16 cellular contexts compared by ENCODE assay signal in the genomic region with DNA sequence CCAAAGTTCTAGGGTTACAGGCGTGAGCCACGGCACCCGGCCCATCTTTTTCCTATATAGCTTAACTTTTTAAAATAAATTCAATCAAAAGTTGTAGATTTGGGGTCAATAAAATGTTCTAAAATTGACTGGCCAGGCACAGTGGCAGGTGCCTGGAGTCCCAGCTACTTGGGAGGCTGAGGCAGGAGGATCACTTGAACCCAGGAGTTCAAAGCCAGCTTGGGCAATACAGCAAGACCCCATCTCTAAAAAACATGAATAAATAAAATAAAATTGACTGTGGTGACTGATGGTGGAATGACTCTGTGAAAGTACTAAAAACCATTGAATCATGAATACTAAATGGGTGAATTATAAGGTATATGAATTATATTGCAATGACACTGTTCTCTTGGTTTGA.
"Had no signal": no experiment of that assay in that cellular context is flagged by ENCODE, and none has a peak within 500 bp of the region (broad histone marks: within the 10 kb centered on the region; RNA-seq: fewer than 3 reads in every experiment).

No MANE protein-coding gene starts in this region.

- H3K27me3 ChIP-seq: cardiac muscle cell, colonic mucosa, stomach had no signal

- H3K4me3 ChIP-seq: cardiac muscle cell, colonic mucosa, lung had no signal

- H3K9me3 Mint-ChIP-seq: naive B cell, type B pancreatic cell had no signal

- H3K27ac ChIP-seq: WERI-Rb-1 had no signal

- H3K27me3 Mint-ChIP-seq: naive B cell, type B pancreatic cell had no signal

- DNase-seq: activated CD4-positive, alpha-beta T cell treated with anti-CD3 and anti-CD28 coated beads for 48 hours; activated CD8-positive, alpha-beta memory T cell treated with anti-CD3 and anti-CD28 coated beads for 24 hours; activated effector memory CD4-positive, alpha-beta T cell treated with Interleukin-2 at 50 U/mL for 16 hours; activated T-cell treated with anti-CD3 and anti-CD28 coated beads for 4 hours; colonic mucosa; effector CD8-positive, alpha-beta T cell; hippocampal formation; naive B cell; SK-N-SH; stimulated activated CD4-positive, alpha-beta T cell treated with anti-CD3 and anti-CD28 coated beads, Interleukin-4, amount 100 ng/mL, for 4 hours; stomach; T-helper 1 cell; WERI-Rb-1 had no signal

- H3K4me3 Mint-ChIP-seq: type B pancreatic cell had no signal

- H3K27ac Mint-ChIP-seq: type B pancreatic cell had no signal

- H3K9me3 ChIP-seq: colonic mucosa, SK-N-SH, stomach had no signal
